1 cellular context compared by ENCODE assay signal in genomic region chr7:131529179-131529578, GRCh38.
TF ChIP-seq lines count a peak whose summit lies in the region.

No MANE protein-coding gene starts in this region.

TF ChIP-seq in HepG2, 621 proteins besides CTCF, POLR2A, EP300 and RAD21 (continued from another document):
- no peak for TF ChIP-seq MLX (CRISPR knock-in tag; IDR thresholded peaks at IDR 0.05)
- TF ChIP-seq ZNF746 (CRISPR knock-in tag; IDR thresholded peaks at IDR 0.05), result no peak
- TF ChIP-seq ZNF317 (CRISPR knock-in tag; IDR thresholded peaks at IDR 0.05), result no peak
- TF ChIP-seq GATAD2A (CRISPR knock-in tag; IDR thresholded peaks at IDR 0.05), result no peak
- no peak for TF ChIP-seq PHF5A (CRISPR knock-in tag; IDR thresholded peaks at IDR 0.05; ENCODE audit: low read depth, unreplicated experiment)
- no peak for TF ChIP-seq ZNF432 (CRISPR knock-in tag; IDR thresholded peaks at IDR 0.05; ENCODE audit: borderline replicate concordance)
- TF ChIP-seq NR0B2 (CRISPR knock-in tag; IDR thresholded peaks at IDR 0.05), result no peak
- TF ChIP-seq ZSCAN12 (CRISPR knock-in tag; IDR thresholded peaks at IDR 0.05), result no peak
- TF ChIP-seq SOX5 (CRISPR knock-in tag; IDR thresholded peaks at IDR 0.05; ENCODE audit: borderline replicate concordance), result no peak
- TF ChIP-seq SP5 (CRISPR knock-in tag; IDR thresholded peaks at IDR 0.05; ENCODE audit: borderline replicate concordance, low read depth), result no peak
- TF ChIP-seq ZNF720 (CRISPR knock-in tag; IDR thresholded peaks at IDR 0.05), result no peak
TF ChIP-seq in HepG2: peak in this region for 0.
